ENCODE assay signal across 13 cellular contexts in the genomic region with DNA sequence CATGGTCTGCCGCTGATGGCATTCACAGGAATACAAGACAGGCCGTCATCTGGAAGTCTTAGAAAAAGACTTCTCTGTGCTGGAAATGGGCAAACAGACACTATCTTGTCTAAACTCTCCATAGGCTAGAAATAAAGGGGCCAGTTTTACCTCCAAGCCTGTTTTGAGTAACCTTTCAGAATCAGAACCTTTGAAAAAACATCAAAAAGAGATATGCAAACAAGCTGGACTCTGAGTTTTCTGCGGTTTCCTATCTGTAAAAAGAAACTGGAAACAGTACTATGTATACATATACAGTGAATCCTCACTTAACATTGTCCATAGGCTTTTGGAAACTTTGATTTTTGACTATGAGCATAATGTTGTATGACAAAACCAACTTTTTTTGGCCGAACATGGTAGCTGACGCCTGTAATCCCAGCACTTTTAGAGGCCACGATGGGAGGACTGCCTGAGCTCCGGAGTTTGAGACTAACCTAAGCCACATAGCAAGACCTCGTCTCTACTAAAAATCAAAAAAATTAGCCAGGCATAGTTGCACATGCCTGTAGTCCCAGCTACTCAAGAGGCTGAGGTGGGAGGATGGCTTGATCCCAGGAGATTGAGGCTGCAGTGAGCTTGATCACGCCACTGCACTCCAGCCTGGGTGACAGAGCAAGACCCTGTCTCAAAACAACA.
A peak's percentile ranks its signal among the peaks of the same experiment; 100 is the strongest.
DNase-seq lines count a peak whose midpoint lies in the region; ATAC-seq and TF ChIP-seq lines count a peak whose summit lies in the region.
"Had no signal": no experiment of that assay in that cellular context is flagged by ENCODE, and none has a peak within 500 bp of the region (broad histone marks: within the 10 kb centered on the region; RNA-seq: fewer than 3 reads in every experiment).

No MANE protein-coding gene starts in this region.

- no peaks in the 10 kb centered on the region for H3K36me3 Mint-ChIP-seq in activated naive CD4-positive, alpha-beta T cell treated with anti-CD3 and anti-CD28 coated beads, Interleukin-2, amount 10 ng/mL, durations not matched to agents 7 days and 5 days

- no TSS peak for BruUV-seq in OCI-LY7 (replicated peaks; lab: Mats Ljungman, UMichigan)

- H3K36me3 ChIP-seq in OCI-LY7 (ENCODE audit: insufficient read depth, low read length) = no peaks in the 10 kb centered on the region
- H3K36me3 ChIP-seq: sigmoid colon had no signal

- DNase-seq in OCI-LY7 (ENCODE audit: low spot score) (peak; percentile 64), lower leg skin (ENCODE audit: low spot score in 2 of 2) (no peak), KG1 (lab: John Stamatoyannopoulos, UW) (no peak), NCI-H446 (lab: John Stamatoyannopoulos, UW) (no peak)
- no peak for DNase-seq in activated naive CD4-positive, alpha-beta T cell treated with anti-CD3 and anti-CD28 coated beads, Interleukin-2, amount 10 ng/mL, durations not matched to agents 7 days and 5 days
- DNase-seq: activated CD8-positive, alpha-beta memory T cell treated with anti-CD3 and anti-CD28 coated beads, Interleukin-2, amount 50 U/mL, for 48 hours; COR-L47; mucosa of descending colon; NK-92 treated with Interleukin-12 subunit alpha and Interleukin-12 subunit beta, amount 100 ng/mL, for 24 hours; sigmoid colon had no signal

- CTCF ChIA-PET in OCI-LY7 (lab: Charles Lee; ENCODE audit: unreplicated experiment) = interaction anchor here (0.7 to 0.9 kb wide), 2 partner anchors 14 to 176 kb away, joined by 4 to 5 read pairs; no protein-coding TSS in a partner anchor
- CTCF ChIA-PET in activated naive CD4-positive, alpha-beta T cell treated with anti-CD3 and anti-CD28 coated beads, Interleukin-2, amount 10 ng/mL, durations not matched to agents 7 days and 5 days (lab: Charles Lee) = no interaction called here

- H3K9me2 ChIP-seq in OCI-LY7 (ENCODE audit: insufficient read depth, low read length) = no peaks in the 10 kb centered on the region

- no peaks in the 10 kb centered on the region for H3K9me3 ChIP-seq in OCI-LY7 (ENCODE audit: low read length)
- H3K9me3 ChIP-seq: mucosa of descending colon, sigmoid colon had no signal

- TF ChIP-seq CTCF in OCI-LY7 (conservative IDR thresholded peaks at IDR 0.05; ENCODE audit: low read length) = no peak
- TF ChIP-seq CTCF in lower leg skin (IDR thresholded peaks at IDR 0.05) = no peak

- H3K4me3 ChIP-seq in OCI-LY7 (ENCODE audit: low read depth, low read length, poor library complexity, severe bottlenecking) (peak overlapping the region; percentile 49), lower leg skin (ENCODE audit: low read depth, poor library complexity, severe bottlenecking) (no peak overlapping the region)
- H3K4me3 ChIP-seq: mucosa of descending colon, sigmoid colon had no signal

- no peaks in the 10 kb centered on the region for H3K79me2 ChIP-seq in OCI-LY7 (ENCODE audit: insufficient read depth, low read depth, low read length)

- H3K27ac ChIP-seq in OCI-LY7 (ENCODE audit: low read depth, low read length, poor library complexity, severe bottlenecking) = peak overlapping the region; percentile 2
- H3K27ac ChIP-seq: sigmoid colon had no signal

- ATAC-seq in GM18861 (IDR thresholded peaks at IDR 0.05; ENCODE audit: unreplicated experiment) (peak; percentile 92), GM21390 (IDR thresholded peaks at IDR 0.05; ENCODE audit: unreplicated experiment) (peak; percentile 94), HG03039 (IDR thresholded peaks at IDR 0.05; ENCODE audit: unreplicated experiment) (peak; percentile 83)
- ATAC-seq: mucosa of descending colon had no signal

- H3K4me3 Mint-ChIP-seq in activated naive CD4-positive, alpha-beta T cell treated with anti-CD3 and anti-CD28 coated beads, Interleukin-2, amount 10 ng/mL, durations not matched to agents 7 days and 5 days = no peak overlapping the region

- no peaks in the 10 kb centered on the region for H4K20me1 ChIP-seq in OCI-LY7 (ENCODE audit: insufficient read depth, low read length)

- H2AFZ ChIP-seq in OCI-LY7 (ENCODE audit: low read length) = peak overlapping the region; percentile 75; the same call in 1 of the 2 replicates

- intact Hi-C loops in OCI-LY7 (cut with micrococcal nuclease; ENCODE audit: unreplicated experiment) (no loop called here), lower leg skin (cut with DNase I; ENCODE audit: low total_unique reads) (no loop called here)

- POLR2A ChIA-PET in OCI-LY7 (lab: Charles Lee) = interaction anchor here (0.6 to 5.4 kb wide), 13 partner anchors 8 to 230 kb away, joined by 3 to 42 read pairs (median 4); no protein-coding TSS in a partner anchor

- no peak for TF ChIP-seq POLR2A in lower leg skin (IDR thresholded peaks at IDR 0.05)

- peaks cover 38% of the 10 kb centered on the region for H3K4me1 ChIP-seq in OCI-LY7 (ENCODE audit: insufficient read depth, low read length, poor library complexity, severe bottlenecking)
- H3K4me1 ChIP-seq: sigmoid colon had no signal

- peak overlapping the region; percentile 78 for H3K4me2 ChIP-seq in OCI-LY7 (ENCODE audit: low read length)

- H3K9me3 Mint-ChIP-seq in activated naive CD4-positive, alpha-beta T cell treated with anti-CD3 and anti-CD28 coated beads, Interleukin-2, amount 10 ng/mL, durations not matched to agents 7 days and 5 days = no peaks in the 10 kb centered on the region

- H3K4me1 Mint-ChIP-seq in activated naive CD4-positive, alpha-beta T cell treated with anti-CD3 and anti-CD28 coated beads, Interleukin-2, amount 10 ng/mL, durations not matched to agents 7 days and 5 days = no peaks in the 10 kb centered on the region

- H3K27ac Mint-ChIP-seq in activated naive CD4-positive, alpha-beta T cell treated with anti-CD3 and anti-CD28 coated beads, Interleukin-2, amount 10 ng/mL, durations not matched to agents 7 days and 5 days = no peak overlapping the region

- H3K27me3 Mint-ChIP-seq in activated naive CD4-positive, alpha-beta T cell treated with anti-CD3 and anti-CD28 coated beads, Interleukin-2, amount 10 ng/mL, durations not matched to agents 7 days and 5 days = peaks cover 15% of the 10 kb centered on the region

- WGBS in lower leg skin, 2 donors = 90 to 92% methylated on average over 9 of the region's 9 CpGs
